ENCODE assay signal across 8 cellular contexts in the genomic region with DNA sequence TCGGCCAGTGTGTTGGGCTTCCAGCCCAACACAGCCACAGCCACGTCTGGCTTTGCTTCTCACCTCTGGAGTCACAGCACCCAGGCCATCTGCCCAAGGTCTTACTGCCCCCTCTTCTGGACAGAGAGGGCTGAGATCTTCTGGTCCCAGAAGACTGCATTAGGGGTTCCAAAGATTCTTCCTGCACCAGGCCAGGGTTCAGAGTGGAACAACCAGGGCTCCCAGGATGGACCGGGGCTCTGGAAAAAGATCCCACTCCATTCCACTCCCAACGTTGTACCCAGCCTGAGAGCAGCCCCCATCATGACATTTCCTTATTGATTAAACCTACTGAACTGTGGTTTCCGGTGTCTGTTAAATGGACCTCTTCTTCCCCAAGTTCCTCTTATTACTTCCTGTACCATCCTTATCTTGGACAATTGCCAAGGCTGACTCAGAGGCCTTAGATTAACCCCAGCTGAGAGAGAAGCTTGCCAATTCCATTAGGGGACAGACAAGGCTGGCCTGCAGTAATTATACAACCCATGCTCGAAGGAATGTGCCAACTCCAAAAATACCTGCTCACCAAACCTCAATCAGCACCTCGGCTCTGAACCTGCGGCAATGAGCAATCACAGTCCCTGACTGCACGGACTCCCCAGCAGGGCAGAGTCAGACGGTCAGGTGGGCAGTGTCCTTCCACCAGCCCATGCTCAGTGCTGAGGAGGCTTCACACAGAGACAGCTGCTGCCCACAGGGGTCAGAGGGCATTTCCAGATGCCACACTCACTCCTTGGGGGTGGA. TPM values are rescaled to one million over a fixed set of nuclear protein-coding genes. Genes with fewer than 3 reads are reported as not detected.
DNase-seq lines count a peak whose midpoint lies in the region; TF ChIP-seq lines count a peak whose summit lies in the region.

No MANE protein-coding gene starts in this region.

- H3K4me1 Mint-ChIP-seq in progenitor cell of endocrine pancreas (ENCODE audit: low read depth): no peaks in the 10 kb centered on the region

- peak; percentile 1 for TF ChIP-seq CTCF in GM20000 (IDR thresholded peaks at IDR 0.05; ENCODE audit: extremely low read depth, missing control alignments)
- no peak for TF ChIP-seq CTCF in progenitor cell of endocrine pancreas (IDR thresholded peaks at IDR 0.05; ENCODE audit: unreplicated experiment)

- in situ Hi-C loops in Caki2 (cut with HindIII; ENCODE audit: low pct_unique_long_range_greater_than_20kb, low sequenced_read_pairs): no loop called here

- H3K27ac Mint-ChIP-seq in progenitor cell of endocrine pancreas: no peak overlapping the region

- no peak overlapping the region for H3K4me3 Mint-ChIP-seq in progenitor cell of endocrine pancreas (ENCODE audit: low read depth)

- no peaks in the 10 kb centered on the region for H3K9me3 Mint-ChIP-seq in progenitor cell of endocrine pancreas (ENCODE audit: low read depth)

- DNase-seq in Caki2 (ENCODE audit: low read depth) (peak; percentile 90), GM20000 (ENCODE audit: low spot score) (peak; percentile 72), LHCN-M2 (ENCODE audit: low read depth) (peak; percentile 97), SIG-M5 treated with dmso at 0.1 percent for 504 hours (lab: John Stamatoyannopoulos, UW; ENCODE audit: unreplicated experiment) (peak; percentile 95), epidermal melanocyte (ENCODE audit: insufficient read length, low spot score) (peak; percentile 83), mucosa of gallbladder (ENCODE audit: low spot score) (peak; percentile 81), progenitor cell of endocrine pancreas (ENCODE audit: low spot score, unreplicated experiment) (no peak)
- DNase-seq in stimulated activated CD4-positive, alpha-beta T cell treated with anti-CD3 and anti-CD28 coated beads, Interleukin-12 subunit alpha, Interleukin-12 subunit beta, amount 100 ng/mL, for 4 hours: no peak

- H3K27me3 Mint-ChIP-seq in progenitor cell of endocrine pancreas: no peaks in the 10 kb centered on the region

- H3K36me3 Mint-ChIP-seq in progenitor cell of endocrine pancreas (ENCODE audit: insufficient read depth): peaks cover 5% of the 10 kb centered on the region

RNA-seq across cellular contexts. Expression of gene NPFFR1, which starts 47.9 kb away (rescaled TPM):
- not detected in 2 replicates for total RNA-seq in Caki2 (2014; rRNA removed; shearing (Covaris generic); ENCODE audit: low replicate concordance)
- total RNA-seq in LHCN-M2 (2014; rRNA removed) (not detected in 2 replicates), mucosa of gallbladder (0.03 TPM), progenitor cell of endocrine pancreas (not detected in 2 replicates)
- not detected for polyA plus RNA-seq in LHCN-M2 (2012)

RNA-seq across cellular contexts. Expression of gene LRRC20, which starts 50.7 kb away (rescaled TPM):
- total RNA-seq in Caki2 (2014; rRNA removed; shearing (Covaris generic); ENCODE audit: low replicate concordance): 29.0 and 36.1 TPM in 2 replicates
- total RNA-seq in LHCN-M2 (2014; rRNA removed): 12.9 and 14.1 TPM in 2 replicates
- polyA plus RNA-seq in LHCN-M2 (2012): 10.0 TPM
- 11.4 TPM for total RNA-seq in mucosa of gallbladder
- total RNA-seq in progenitor cell of endocrine pancreas: 16.7 and 19.6 TPM in 2 replicates

Comparison
In these comparisons a context has a peak if more than half of its experiments do, and no peak if none do; other contexts are left out.
1. DNase-seq: peak in Caki2 (single experiment), GM20000 (single experiment), LHCN-M2 (single experiment), SIG-M5 treated with dmso at 0.1 percent for 504 hours (single experiment), epidermal melanocyte (single experiment) and mucosa of gallbladder (single experiment); none in progenitor cell of endocrine pancreas (single experiment) and stimulated activated CD4-positive, alpha-beta T cell treated with anti-CD3 and anti-CD28 coated beads, Interleukin-12 subunit alpha, Interleukin-12 subunit beta, amount 100 ng/mL, for 4 hours (single experiment).